In the genomic region with DNA sequence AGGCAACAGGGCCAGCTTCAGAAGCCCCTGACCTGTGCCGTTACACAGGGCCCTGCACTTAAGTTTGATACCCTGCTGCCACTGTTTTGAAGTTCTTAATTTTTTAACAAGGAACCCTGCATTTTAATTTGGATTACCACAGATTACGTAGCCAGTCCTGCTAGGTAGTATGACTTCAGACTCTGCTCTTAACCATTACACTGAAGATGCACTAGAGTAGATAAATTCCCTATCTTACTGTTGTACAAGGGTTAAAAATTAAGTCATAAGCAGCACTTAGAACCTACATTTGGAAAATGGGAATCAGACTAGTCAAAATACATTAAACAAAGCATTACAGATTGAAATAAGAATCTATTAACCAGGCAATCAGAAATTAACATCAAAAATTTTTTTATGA, we compare ENCODE assay signal across 12 cellular contexts. TPM values are rescaled to one million over a fixed set of nuclear protein-coding genes. Genes with fewer than 3 reads are reported as not detected.
DNase-seq lines count a peak whose midpoint lies in the region; TF ChIP-seq lines count a peak whose summit lies in the region.
"Had no signal": no experiment of that assay in that cellular context is flagged by ENCODE, and none has a peak within 500 bp of the region (broad histone marks: within the 10 kb centered on the region; RNA-seq: fewer than 3 reads in every experiment).

No MANE protein-coding gene starts in this region.

- H3K4me3 ChIP-seq in AG04449 (ENCODE audit: low read depth, low read length) (peak overlapping the region; percentile 23), WI38 (ENCODE audit: low read depth, low read length) (peak overlapping the region; percentile 70)

- H3K27me3 ChIP-seq in H9 (ENCODE audit: insufficient read depth, low read length) = no peaks in the 10 kb centered on the region

- POLR2A ChIA-PET in AG04449 (lab: Yijun Ruan, JAX) = no interaction called here

- no CpG with 5 or more reads among the region's 2 CpGs for WGBS in H9 (ENCODE audit: extremely low coverage, insufficient read length, low lambda C conversion rate)

- no peak overlapping the region for H3T11ph ChIP-seq in H9 (ENCODE audit: low read length)

- no peaks in the 10 kb centered on the region for H3K79me1 ChIP-seq in H9 (ENCODE audit: insufficient read depth, low read depth, low read length, poor library complexity, severe bottlenecking)

- no peak overlapping the region for H3K14ac ChIP-seq in H9 (ENCODE audit: insufficient read depth, low read length)

- no peaks in the 10 kb centered on the region for H3K9me3 ChIP-seq in H9 (ENCODE audit: control insufficient read depth, low read depth, low read length)

- H2BK15ac ChIP-seq in H9 (ENCODE audit: low read depth, low read length) = no peak overlapping the region

- no peak for DNase-seq in AG04449 (ENCODE audit: low read depth, low spot score)
- DNase-seq in H9 = no peak
- no peak for DNase-seq in immature natural killer cell
- no peak for DNase-seq in T-helper 9 cell
- no peak for DNase-seq in D341Med (ENCODE audit: low spot score)
- DNase-seq in NOMO-1 treated with DMSO at 0.1 percent for 48 hours (lab: John Stamatoyannopoulos, UW; ENCODE audit: unreplicated experiment) = no peak
- no peak for DNase-seq in kidney glomerular epithelial cell (lab: John Stamatoyannopoulos, UW)
- DNase-seq: activated gamma-delta T cell treated with Interleukin-2 at 50 U/mL for 16 hours, dermis blood vessel endothelial cell, left ventricle myocardium superior, NCI-H1694 treated with DMSO at 0.1 percent for 48 hours had no signal

- H2AFZ ChIP-seq in H9 (ENCODE audit: low read length) = no peak overlapping the region

- no peak overlapping the region for H3K9ac ChIP-seq in H9 (ENCODE audit: extremely low read depth, insufficient read length, low read length)

- H3K27ac Mint-ChIP-seq in H9 (no peak overlapping the region), immature natural killer cell (peak overlapping the region in 5 of 6 donors; percentile 5 to 78 (median 60))

- no peak overlapping the region for H2BK5ac ChIP-seq in H9 (ENCODE audit: insufficient read length, low read length)

- H3K4ac ChIP-seq in H9 (ENCODE audit: low read depth, low read length) = no peak overlapping the region

- H2BK20ac ChIP-seq in H9 (ENCODE audit: low read depth, low read length, poor library complexity, severe bottlenecking) = no peak overlapping the region

- peaks cover 10% of the 10 kb centered on the region for H3K23me2 ChIP-seq in H9 (ENCODE audit: insufficient read length, low read depth, low read length, poor library complexity, severe bottlenecking)

- H3K18ac ChIP-seq in H9 (ENCODE audit: insufficient read length, low read depth, low read length) = no peak overlapping the region

- no peak overlapping the region for H2BK12ac ChIP-seq in H9 (ENCODE audit: insufficient read length, low read depth, low read length)

- CTCF ChIA-PET in AG04449 (lab: Yijun Ruan, JAX) = no interaction called here

- no peaks in the 10 kb centered on the region; the same call in 1 of the 2 replicates for H3K79me2 ChIP-seq in H9 (ENCODE audit: insufficient read depth, low read length)

- H3K4me2 ChIP-seq in H9 (ENCODE audit: insufficient read depth, insufficient read length, low read length) = peak overlapping the region; percentile 98

- H3K4me1 ChIP-seq in H9 (ENCODE audit: insufficient read depth, low read length) = peaks cover 4% of the 10 kb centered on the region; the same call in 1 of the 2 replicates

- no peak overlapping the region for H4K8ac ChIP-seq in H9 (replicated peaks; ENCODE audit: insufficient read length, low read depth, low read length)

- no peaks in the 10 kb centered on the region; a peak in 2 of 5 replicates for H3K9me3 Mint-ChIP-seq in H9
- H3K9me3 Mint-ChIP-seq in immature natural killer cell = no peaks in the 10 kb centered on the region

- no peak overlapping the region for H3K56ac ChIP-seq in H9 (ENCODE audit: insufficient read length, low read depth, low read length)

- H3K4me3 Mint-ChIP-seq in H9 = peak overlapping the region; percentile 91 to 94
- H3K4me3 Mint-ChIP-seq in immature natural killer cell = peak overlapping the region in 4 of 5 donors; percentile 7 to 63 (median 28)

- no peaks in the 10 kb centered on the region for H4K20me1 ChIP-seq in H9 (ENCODE audit: control insufficient read depth, insufficient read depth, insufficient read length)

- H3K36me3 Mint-ChIP-seq in H9 (ENCODE audit: insufficient read depth in 1 of 3, low read depth in 3 of 3) (peaks cover 0 to 11% (median 4%) of the 10 kb centered on the region in 3 experiments; a peak in 6 of 7 replicates), immature natural killer cell (no peaks in the 10 kb centered on the region)

- no peak overlapping the region for H4K5ac ChIP-seq in H9 (ENCODE audit: insufficient read length, low read depth, low read length)

- no peak for TF ChIP-seq CTCF in AG04449 (IDR thresholded peaks at IDR 0.05; ENCODE audit: insufficient read depth, low read length, missing control alignments)
- no peak for TF ChIP-seq CTCF in H9 (conservative IDR thresholded peaks at IDR 0.05)
- TF ChIP-seq CTCF in WI38 (IDR thresholded peaks at IDR 0.05; ENCODE audit: low read depth, low read length) = no peak

- no peak overlapping the region for H3K23ac ChIP-seq in H9 (ENCODE audit: insufficient read length, low read depth, low read length)

- H2AK5ac ChIP-seq in H9 (ENCODE audit: insufficient read length, low read length) = no peak overlapping the region

- H2BK120ac ChIP-seq in H9 (ENCODE audit: low read depth, low read length, poor library complexity, severe bottlenecking) = no peak overlapping the region

- H3K4me1 Mint-ChIP-seq in H9 (peaks cover 21 to 25% of the 10 kb centered on the region in 2 experiments), immature natural killer cell (peaks cover 29 to 47% of the 10 kb centered on the region in 2 donors)

- no peak overlapping the region for H4K91ac ChIP-seq in H9 (ENCODE audit: insufficient read length, low read depth, low read length)

- H3K27me3 Mint-ChIP-seq in H9 (ENCODE audit: low read depth) = no peaks in the 10 kb centered on the region
- peaks cover 0 to 8% (median 2%) of the 10 kb centered on the region in 3 donors for H3K27me3 Mint-ChIP-seq in immature natural killer cell (ENCODE audit: low read depth in 3 of 3)

- no peak overlapping the region for H3K27ac ChIP-seq in H9 (ENCODE audit: insufficient read length, low read depth, low read length)

RNA-seq across cellular contexts. Expression of a gene that starts 2.3 kb away (rescaled TPM):
- total RNA-seq in H9 (2021) = 49.0 and 51.5 TPM in 2 replicates
- 10 to 100 TPM in 1 of 3 donors, 1 to 10 TPM in 2; 2.4 to 11.2 (median 6.5) TPM for polyA plus RNA-seq in immature natural killer cell

RNA-seq across cellular contexts. Expression of a gene that starts 59.2 kb away (rescaled TPM):
- total RNA-seq in H9 (2021) = 24.0 and 26.9 TPM in 2 replicates
- 10 to 100 TPM; 10.6 to 14.8 (median 12.4) TPM for polyA plus RNA-seq in immature natural killer cell

Comparison
In these comparisons a context has a peak if more than half of its experiments do, and no peak if none do; other contexts are left out.
1. H3K27ac Mint-ChIP-seq: peak in immature natural killer cell (5 of 6); none in H9 (0 of 3).